ENCODE assay signal across 8 cellular contexts in genomic region chr16:30659507-30660423, GRCh38. TPM values are rescaled to one million over a fixed set of nuclear protein-coding genes. Genes with fewer than 3 reads are reported as not detected.
A peak's percentile ranks its signal among the peaks of the same experiment; 100 is the strongest.
DNase-seq lines count a peak whose midpoint lies in the region; ATAC-seq and TF ChIP-seq lines count a peak whose summit lies in the region.

No MANE protein-coding gene starts in this region.

- peak overlapping the region; percentile 99 for H3K27ac ChIP-seq in CD4-positive, alpha-beta T cell (ENCODE audit: low read depth, low read length)
- H3K27ac ChIP-seq in neutrophil (peak overlapping the region; percentile 97), uterus (peak overlapping the region; percentile 99)

- H3K4me1 Mint-ChIP-seq in CD4-positive, alpha-beta T cell (ENCODE audit: low read depth) = peaks cover 53% of the 10 kb centered on the region

- H3K36me3 ChIP-seq in neutrophil = peaks cover 73% of the 10 kb centered on the region
- no peaks in the 10 kb centered on the region for H3K36me3 ChIP-seq in uterus

- no peaks in the 10 kb centered on the region for H3K9me3 ChIP-seq in CD4-positive, alpha-beta T cell (ENCODE audit: control insufficient read depth, low read length)
- no peaks in the 10 kb centered on the region for H3K9me3 ChIP-seq in neutrophil
- H3K9me3 ChIP-seq in uterus = no peaks in the 10 kb centered on the region

- H3K4me1 ChIP-seq in neutrophil (ENCODE audit: control insufficient read depth in 1 of 2, insufficient read depth in 1 of 2, low read depth in 1 of 2, low read length in 1 of 2) = peaks cover 45 to 49% of the 10 kb centered on the region in 2 experiments
- peaks cover 0 to 18% of the 10 kb centered on the region in 2 donors for H3K4me1 ChIP-seq in uterus

- intact Hi-C loops in CD4-positive, alpha-beta T cell (cut with DNase I, micrococcal nuclease) = loop anchor here (1.0 to 5.0 kb wide), 3 partner anchors 25 to 287 kb away; partner anchors contain the start of genes MYL11 (in 1 of the 2) and TBC1D10B (in 1 of the 2)
- intact Hi-C loops in uterus (cut with DNase I; ENCODE audit: low total_unique reads) = no loop called here

- H3K4me3 ChIP-seq in fibroblast of mammary gland (ENCODE audit: control insufficient read depth, low read depth, low read length) (peak overlapping the region; percentile 92), neutrophil (ENCODE audit: low read depth in 1 of 2, low read length in 1 of 2) (peak overlapping the region; percentile 90 to 97), uterus (peak overlapping the region; percentile 60 to 94)

- CTCF ChIA-PET in CD4-positive, alpha-beta T cell (lab: Charles Lee) = interaction anchor here (0.9 to 4.7 kb wide), 8 partner anchors 8 to 124 kb away, joined by 3 to 53 read pairs (median 6); partner anchors contain the start of genes PHKG2, PRR14, ZNF747 and ZNF764

- no peaks in the 10 kb centered on the region for H3K27me3 ChIP-seq in CD4-positive, alpha-beta T cell (ENCODE audit: control insufficient read depth, insufficient read depth, low read length)
- H3K27me3 ChIP-seq in neutrophil (no peaks in the 10 kb centered on the region), uterus (no peaks in the 10 kb centered on the region)

- TF ChIP-seq POLR2A in uterus (IDR thresholded peaks at IDR 0.05) = no peak

- DNase-seq in CD4-positive, alpha-beta T cell = peak in 9 of 10 experiments; percentile 20 to 46 (median 36)
- peak; percentile 14 for DNase-seq in LHCN-M2 (ENCODE audit: low read depth)
- peak; percentile 43 for DNase-seq in activated T-cell treated with anti-CD3 and anti-CD28 coated beads for 48 hours (ENCODE audit: low read depth)
- no peak for DNase-seq in fibroblast of mammary gland (ENCODE audit: low read depth)
- peak in 1 of 2 donors; percentile 46 for DNase-seq in uterus
- DNase-seq in amniotic stem cell (lab: John Stamatoyannopoulos, UW) = no peak
- DNase-seq in NCI-H2107 (lab: John Stamatoyannopoulos, UW) = no peak

- H3K27me3 Mint-ChIP-seq in CD4-positive, alpha-beta T cell = no peaks in the 10 kb centered on the region

- TF ChIP-seq CTCF in CD4-positive, alpha-beta T cell (IDR thresholded peaks at IDR 0.05) = no peak
- TF ChIP-seq CTCF in fibroblast of mammary gland (conservative IDR thresholded peaks at IDR 0.05; ENCODE audit: control insufficient read depth, insufficient read depth, low read depth, low read length) (no peak), neutrophil (IDR thresholded peaks at IDR 0.05) (no peak), uterus (IDR thresholded peaks at IDR 0.05) (no peak)

- no peak for ATAC-seq in CD4-positive, alpha-beta T cell (ENCODE audit: poor library complexity)

- no peaks in the 10 kb centered on the region for H3K9me3 Mint-ChIP-seq in CD4-positive, alpha-beta T cell

- POLR2A ChIA-PET in CD4-positive, alpha-beta T cell (lab: Charles Lee) = interaction anchor here (0.8 to 4.6 kb wide), 28 partner anchors 8 to 477 kb away, joined by 3 to 88 read pairs (median 8); partner anchors contain the start of genes CORO1A, DCTPP1, ITGAL and PHKG2

- H3K4me3 Mint-ChIP-seq in CD4-positive, alpha-beta T cell = peak overlapping the region; percentile 84

- peaks cover 73% of the 10 kb centered on the region for H3K36me3 Mint-ChIP-seq in CD4-positive, alpha-beta T cell (ENCODE audit: low read depth)

- H3K27ac Mint-ChIP-seq in CD4-positive, alpha-beta T cell = peak overlapping the region; percentile 93

RNA-seq across cellular contexts. Expression of gene FBRS, which starts 1.5 kb away (rescaled TPM):
- total RNA-seq in CD4-positive, alpha-beta T cell = 100 to 1,000 TPM; 162 to 163 TPM
- total RNA-seq in LHCN-M2 (2014; rRNA removed) (20.1 and 23.0 TPM in 2 replicates), uterus (10 to 100 TPM in 2 of 4 donors, 1 to 10 TPM in 2; 8.5 to 78.4 (median 16.5) TPM)
- polyA plus RNA-seq in LHCN-M2 (2012) = 26.8 TPM

RNA-seq across cellular contexts. Expression of gene PRR14, which starts 9.0 kb away (rescaled TPM):
- 10 to 100 TPM; 50.2 to 51.7 TPM for total RNA-seq in CD4-positive, alpha-beta T cell
- total RNA-seq in LHCN-M2 (2014; rRNA removed) (9.3 and 12.7 TPM in 2 replicates), uterus (10 to 100 TPM in 2 of 4 donors, 1 to 10 TPM in 2; 1.0 to 82.4 (median 10.0) TPM)
- 15.4 TPM for polyA plus RNA-seq in LHCN-M2 (2012)

RNA-seq across cellular contexts. Expression of gene SRCAP, which starts 39.2 kb away (rescaled TPM):
- total RNA-seq in CD4-positive, alpha-beta T cell = 10 to 100 TPM; 59.5 to 60.1 TPM
- total RNA-seq in LHCN-M2 (2014; rRNA removed) = 10.3 and 16.1 TPM in 2 replicates
- 13.7 TPM for polyA plus RNA-seq in LHCN-M2 (2012)
- 10 to 100 TPM in 2 of 4 donors, 1 to 10 TPM in 2; 5.6 to 80.7 (median 26.0) TPM for total RNA-seq in uterus

RNA-seq across cellular contexts. Expression of gene ZNF689, which starts 49.6 kb away (rescaled TPM):
- 10 to 100 TPM; 15.3 to 15.7 TPM for total RNA-seq in CD4-positive, alpha-beta T cell
- total RNA-seq in LHCN-M2 (2014; rRNA removed) (8.7 and 12.5 TPM in 2 replicates), uterus (10 to 100 TPM in 1 of 4 donors, 1 to 10 TPM in 3; 3.1 to 11.5 (median 7.0) TPM)
- 5.5 TPM for polyA plus RNA-seq in LHCN-M2 (2012)

Comparison
In these comparisons a context has a peak if more than half of its experiments do, and no peak if none do; other contexts are left out.
1. DNase-seq: peak in CD4-positive, alpha-beta T cell (9 of 10), LHCN-M2 (single experiment) and activated T-cell treated with anti-CD3 and anti-CD28 coated beads for 48 hours (single experiment); none in fibroblast of mammary gland (single experiment), amniotic stem cell (single experiment) and NCI-H2107 (single experiment).
2. Peak in every context shown above with its lines, with median percentiles within 50 percentile points of each other: H3K27ac ChIP-seq and H3K4me3 ChIP-seq.